ENCODE assay signal across 27 cellular contexts in the genomic region with DNA sequence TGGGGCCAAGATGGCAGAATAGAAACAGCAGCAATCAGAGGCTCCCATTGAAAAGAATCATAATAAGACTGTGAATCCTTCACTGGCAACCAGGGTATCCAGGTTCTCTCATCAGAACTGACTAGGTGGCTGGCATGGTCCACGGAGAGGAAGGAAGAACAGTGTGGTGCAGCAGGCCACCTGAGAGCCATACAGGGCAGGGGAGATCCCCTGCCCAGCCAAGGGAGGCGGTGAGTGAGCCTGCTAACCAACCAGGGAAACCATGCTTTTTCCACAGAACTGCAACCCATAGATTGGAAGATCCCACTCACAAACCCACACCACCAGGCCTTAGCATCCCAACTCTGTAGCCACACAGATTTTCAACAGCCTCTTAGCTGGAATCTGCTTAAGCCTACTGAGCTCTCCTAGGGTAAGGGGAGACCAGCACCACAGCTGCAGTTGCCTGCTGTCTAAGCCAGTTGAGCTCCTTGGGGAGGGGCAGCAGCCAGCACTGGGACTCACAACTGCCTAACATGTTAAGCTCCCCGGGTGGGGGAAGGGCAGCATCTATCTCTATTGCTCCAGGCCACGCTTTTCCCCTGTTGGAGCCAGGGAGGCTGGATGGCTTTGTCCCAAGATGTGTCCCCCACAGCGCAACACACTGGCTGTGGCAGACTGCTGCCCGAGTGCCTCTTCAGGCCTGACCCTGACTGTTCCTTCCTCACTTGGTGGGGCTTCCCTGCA.
"Had no signal": no experiment of that assay in that cellular context is flagged by ENCODE, and none has a peak within 500 bp of the region (broad histone marks: within the 10 kb centered on the region; RNA-seq: fewer than 3 reads in every experiment).

No MANE protein-coding gene starts in this region.

- H3K4me3 Mint-ChIP-seq: activated naive CD4-positive, alpha-beta T cell treated with anti-CD3 and anti-CD28 coated beads for 36 hours; activated naive CD8-positive, alpha-beta T cell treated with anti-CD3 and anti-CD28 coated beads for 36 hours; effector memory CD8-positive, alpha-beta T cell; naive thymus-derived CD8-positive, alpha-beta T cell; stimulated activated naive CD8-positive, alpha-beta T cell treated with anti-CD3 and anti-CD28 coated beads, Interleukin-15, amount 100 ng/mL, for 72 hours; T-cell; type B pancreatic cell had no signal

- H3K36me3 Mint-ChIP-seq: activated naive CD8-positive, alpha-beta T cell treated with anti-CD3 and anti-CD28 coated beads for 36 hours; T-cell; type B pancreatic cell had no signal

- H3K27ac Mint-ChIP-seq: activated naive CD4-positive, alpha-beta T cell treated with anti-CD3 and anti-CD28 coated beads for 36 hours; activated naive CD8-positive, alpha-beta T cell treated with anti-CD3 and anti-CD28 coated beads for 36 hours; effector memory CD8-positive, alpha-beta T cell; naive thymus-derived CD8-positive, alpha-beta T cell; type B pancreatic cell had no signal

- H3K9me3 Mint-ChIP-seq: activated naive CD4-positive, alpha-beta T cell treated with anti-CD3 and anti-CD28 coated beads for 36 hours; effector memory CD8-positive, alpha-beta T cell; stimulated activated naive CD8-positive, alpha-beta T cell treated with anti-CD3 and anti-CD28 coated beads, Interleukin-15, amount 100 ng/mL, for 72 hours; T-cell had no signal

- H3K36me3 ChIP-seq: adrenal gland, gastrocnemius medialis, left ventricle myocardium inferior, vagina had no signal

- H3K9me3 ChIP-seq: adrenal gland, body of pancreas, gastrocnemius medialis, vagina had no signal

- H3K4me1 Mint-ChIP-seq: activated naive CD8-positive, alpha-beta T cell treated with anti-CD3 and anti-CD28 coated beads for 36 hours; stimulated activated naive CD8-positive, alpha-beta T cell treated with anti-CD3 and anti-CD28 coated beads, Interleukin-15, amount 100 ng/mL, for 72 hours; T-cell had no signal

- H3K4me3 ChIP-seq: adrenal gland, body of pancreas, coronary artery, dorsolateral prefrontal cortex, gastrocnemius medialis, left ventricle myocardium inferior, vagina had no signal

- ATAC-seq: body of pancreas; effector memory CD8-positive, alpha-beta T cell; gastrocnemius medialis; naive thymus-derived CD8-positive, alpha-beta T cell; right cardiac atrium; stimulated activated naive CD8-positive, alpha-beta T cell treated with anti-CD3 and anti-CD28 coated beads, Interleukin-15, amount 100 ng/mL, for 72 hours; T-cell had no signal

- H3K27ac ChIP-seq: adrenal gland, body of pancreas, coronary artery, dorsolateral prefrontal cortex, gastrocnemius medialis, left ventricle myocardium inferior, vagina had no signal

- H3K27me3 Mint-ChIP-seq: activated naive CD8-positive, alpha-beta T cell treated with anti-CD3 and anti-CD28 coated beads for 36 hours had no signal

- H3K4me1 ChIP-seq: adrenal gland, body of pancreas, gastrocnemius medialis, vagina had no signal

- DNase-seq: activated CD4-positive, alpha-beta T cell treated with anti-CD3 and anti-CD28 coated beads for 4 hours; activated CD4-positive, alpha-beta T cell treated with anti-CD3 and anti-CD28 coated beads, Interleukin-2, amount 50 U/mL, for 4 hours; activated effector memory CD4-positive, alpha-beta T cell treated with Interleukin-2 at 50 U/mL for 16 hours; activated naive CD4-positive, alpha-beta T cell treated with anti-CD3 and anti-CD28 coated beads for 36 hours; activated naive CD8-positive, alpha-beta T cell treated with anti-CD3 and anti-CD28 coated beads for 36 hours; activated T-cell treated with anti-CD3 and anti-CD28 coated beads for 4 hours; adrenal gland; aorta; body of pancreas; cerebellar nuclear complex; dorsolateral prefrontal cortex; effector memory CD8-positive, alpha-beta T cell; erythroblast; gastrocnemius medialis; glutamatergic neuron; islet precursor cell; left ventricle myocardium inferior; naive thymus-derived CD8-positive, alpha-beta T cell; posterior cingulate gyrus; right cardiac atrium; stimulated activated CD4-positive, alpha-beta T cell treated with anti-CD3 and anti-CD28 coated beads, Interleukin-2, amount 100 ng/mL, for 48 hours; stimulated activated naive CD8-positive, alpha-beta T cell treated with anti-CD3 and anti-CD28 coated beads, Interleukin-15, amount 100 ng/mL, for 72 hours; substantia nigra; T-cell had no signal

- H3K27me3 ChIP-seq: adrenal gland, body of pancreas, dorsolateral prefrontal cortex, gastrocnemius medialis, vagina had no signal
